8 cellular contexts compared by ENCODE assay signal in the genomic region with DNA sequence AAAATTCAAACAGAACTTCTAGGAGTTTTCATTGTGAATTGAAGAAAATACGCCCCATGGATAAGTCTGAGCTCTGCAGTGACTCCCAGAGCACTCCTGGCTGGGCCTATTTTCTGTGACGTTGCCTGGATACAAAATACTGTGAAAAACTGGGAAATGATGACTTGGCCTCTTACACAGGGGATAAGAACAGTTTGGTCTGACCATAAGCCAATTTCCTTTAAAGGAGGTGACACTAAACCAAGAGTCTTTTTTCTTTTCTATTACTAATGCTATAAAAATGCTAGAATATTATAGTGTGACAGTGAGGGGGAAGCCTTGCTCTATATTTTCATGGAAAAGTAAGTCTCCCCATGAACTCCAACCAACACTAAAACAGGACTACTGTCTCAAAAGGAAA. TPM values are rescaled to one million over a fixed set of nuclear protein-coding genes. Genes with fewer than 3 reads are reported as not detected.
DNase-seq lines count a peak whose midpoint lies in the region; FAIRE-seq and TF ChIP-seq lines count a peak whose summit lies in the region.

No MANE protein-coding gene starts in this region.

- DNase-seq in HK-2 (ENCODE audit: unreplicated experiment): peak; percentile 59
- peak; percentile 55 for DNase-seq in brain pericyte (ENCODE audit: low read depth, low spot score)
- no peak for DNase-seq in kidney
- no peak for DNase-seq in NCI-H2171 treated with DMSO at 0.1 percent for 48 hours (lab: John Stamatoyannopoulos, UW)
- no peak for DNase-seq in SIG-M5 (lab: John Stamatoyannopoulos, UW)
- no peak for DNase-seq in iPS-NIHi7 (ENCODE audit: extremely low spot score)
- no peak for DNase-seq in DMS79 treated with DMSO at 0.1 percent for 48 hours (lab: John Stamatoyannopoulos, UW)

- no peaks in the 10 kb centered on the region for H3K27me3 ChIP-seq in stomach smooth muscle (ENCODE audit: control insufficient read depth in 1 of 2, insufficient read depth in 2 of 2, low read length in 2 of 2)

- H3K9me3 ChIP-seq in kidney (ENCODE audit: control insufficient read depth in 1 of 2, low read length in 2 of 2) (no peaks in the 10 kb centered on the region), stomach smooth muscle (ENCODE audit: control insufficient read depth in 2 of 2, low read length in 2 of 2) (no peaks in the 10 kb centered on the region)

- H3K9ac ChIP-seq in kidney (ENCODE audit: low read length in 2 of 2) (peak overlapping the region in 1 of 2 donors; percentile 85), stomach smooth muscle (ENCODE audit: low read length in 2 of 2) (peak overlapping the region; percentile 69 to 70)

- no peaks in the 10 kb centered on the region for H3K36me3 ChIP-seq in kidney (ENCODE audit: control insufficient read depth in 1 of 2, insufficient read depth in 2 of 2, low read length in 2 of 2)
- no peaks in the 10 kb centered on the region for H3K36me3 ChIP-seq in stomach smooth muscle (ENCODE audit: control insufficient read depth in 2 of 2, insufficient read depth in 2 of 2, low read length in 2 of 2)

- H3K4me1 ChIP-seq in kidney (ENCODE audit: control insufficient read depth in 1 of 2, insufficient read depth in 1 of 2, low read depth in 1 of 2, low read length in 2 of 2) (peaks cover 23 to 42% of the 10 kb centered on the region in 2 donors), stomach smooth muscle (ENCODE audit: control insufficient read depth, insufficient read depth, low read length) (peaks cover 74% of the 10 kb centered on the region)

- no peak for TF ChIP-seq CTCF in kidney (IDR thresholded peaks at IDR 0.05; ENCODE audit: borderline replicate concordance, extremely low read depth, insufficient read depth)

- H3K4me3 ChIP-seq in kidney (ENCODE audit: low read length in 2 of 2) (peak overlapping the region in 1 of 2 donors; percentile 16), stomach smooth muscle (ENCODE audit: low read length in 2 of 2) (peak overlapping the region in 1 of 2 donors; percentile 63)

- H3K27ac ChIP-seq in kidney (ENCODE audit: low read depth in 2 of 2, low read length in 2 of 2): peak overlapping the region; percentile 96 to 99
- peak overlapping the region; percentile 100 for H3K27ac ChIP-seq in stomach smooth muscle (ENCODE audit: low read length)

- FAIRE-seq in kidney (lab: Jason Lieb, UNC): no peak

- intact Hi-C loops in kidney (cut with DNase I): no loop called here

RNA-seq across cellular contexts. Expression of gene MYOF, which starts 45.6 kb away (rescaled TPM):
- 134 TPM for total RNA-seq in kidney
- 11.5 TPM for polyA plus RNA-seq in kidney (ENCODE audit: insufficient read depth, low read depth, low replicate concordance)

RNA-seq across cellular contexts. Expression of gene CEP55, which starts 59.8 kb away (rescaled TPM):
- total RNA-seq in kidney: 0.88 TPM
- polyA plus RNA-seq in kidney (ENCODE audit: insufficient read depth, low read depth, low replicate concordance): 0.39 TPM

Comparison
In these comparisons a context has a peak if more than half of its experiments do, and no peak if none do; other contexts are left out.
1. DNase-seq: peak in HK-2 (single experiment) and brain pericyte (single experiment); none in kidney (single experiment), NCI-H2171 treated with DMSO at 0.1 percent for 48 hours (single experiment), SIG-M5 (single experiment), iPS-NIHi7 (single experiment) and DMS79 treated with DMSO at 0.1 percent for 48 hours (single experiment).